Comparison of ENCODE assay signal across 1 cellular context in genomic region chr1:40663324-40664166, GRCh38.
TF ChIP-seq lines count a peak whose summit lies in the region.

No MANE protein-coding gene starts in this region.

TF ChIP-seq in K562, 482 proteins besides CTCF, POLR2A, EP300 and RAD21 (continued from another document):
- TF ChIP-seq, protein P1, sequence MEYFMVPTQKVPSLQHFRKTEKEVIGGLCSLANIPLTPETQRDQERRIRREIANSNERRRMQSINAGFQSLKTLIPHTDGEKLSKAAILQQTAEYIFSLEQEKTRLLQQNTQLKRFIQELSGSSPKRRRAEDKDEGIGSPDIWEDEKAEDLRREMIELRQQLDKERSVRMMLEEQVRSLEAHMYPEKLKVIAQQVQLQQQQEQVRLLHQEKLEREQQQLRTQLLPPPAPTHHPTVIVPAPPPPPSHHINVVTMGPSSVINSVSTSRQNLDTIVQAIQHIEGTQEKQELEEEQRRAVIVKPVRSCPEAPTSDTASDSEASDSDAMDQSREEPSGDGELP (CRISPR knock-in tag; IDR thresholded peaks at IDR 0.05; ENCODE audit: borderline replicate concordance) = peak; percentile 49; the same call in 1 of the 2 replicates
